In genomic region chr1:227437495-227438008, GRCh38 we compare ENCODE assay signal across 9 cellular contexts.
A peak's percentile ranks its signal among the peaks of the same experiment; 100 is the strongest.
DNase-seq lines count a peak whose midpoint lies in the region; ATAC-seq, FAIRE-seq and TF ChIP-seq lines count a peak whose summit lies in the region.
"Had no signal": no experiment of that assay in that cellular context is flagged by ENCODE, and none has a peak within 500 bp of the region (broad histone marks: within the 10 kb centered on the region; RNA-seq: fewer than 3 reads in every experiment).

No MANE protein-coding gene starts in this region.

- H4K8ac ChIP-seq in trophoblast cell (ENCODE audit: low read depth, low read length) = no peak overlapping the region

- no peaks in the 10 kb centered on the region for H3K9me3 Mint-ChIP-seq in activated CD4-positive, alpha-beta T cell treated with anti-CD3 and anti-CD28 coated beads, Interleukin-2, amount 10 ng/mL, durations not matched to agents 24 days and 14 days

- H2AK5ac ChIP-seq in trophoblast cell (ENCODE audit: low read length) = no peak overlapping the region

- no peaks in the 10 kb centered on the region for H3K79me1 ChIP-seq in trophoblast cell (ENCODE audit: low read length)

- ATAC-seq in HG03108 (IDR thresholded peaks at IDR 0.05; ENCODE audit: unreplicated experiment) = no peak

- H4K91ac ChIP-seq in trophoblast cell (ENCODE audit: low read depth, low read length) = no peak overlapping the region

- FAIRE-seq in D721Med (lab: Jason Lieb, UNC) = peak; percentile 79

- H3K27ac ChIP-seq in SJSA1 (no peak overlapping the region), trophoblast cell (ENCODE audit: low read depth, low read length) (no peak overlapping the region)

- H3K79me2 ChIP-seq in trophoblast cell (ENCODE audit: control insufficient read depth, insufficient read depth, low read length, poor library complexity) = no peaks in the 10 kb centered on the region

- H3K4me1 ChIP-seq in SJSA1 (replicated peaks) (peaks cover 5% of the 10 kb centered on the region), trophoblast cell (ENCODE audit: control insufficient read depth in 1 of 2, insufficient read depth in 2 of 2, low read length in 2 of 2) (no peaks in the 10 kb centered on the region)

- H3K9me3 ChIP-seq in SJSA1 (replicated peaks) (no peaks in the 10 kb centered on the region), trophoblast cell (ENCODE audit: insufficient read depth, low read depth, low read length) (no peaks in the 10 kb centered on the region)

- intact Hi-C loops in activated CD4-positive, alpha-beta T cell treated with anti-CD3 and anti-CD28 coated beads, Interleukin-2, amount 10 ng/mL, durations not matched to agents 24 days and 14 days (cut with micrococcal nuclease) = no loop called here

- H3K4me3 Mint-ChIP-seq in activated CD4-positive, alpha-beta T cell treated with anti-CD3 and anti-CD28 coated beads, Interleukin-2, amount 10 ng/mL, durations not matched to agents 24 days and 14 days = no peak overlapping the region

- DNase-seq in D721Med (ENCODE audit: insufficient read length, low spot score) (no peak), KG1 (lab: John Stamatoyannopoulos, UW) (peak; percentile 43), SJSA1 (ENCODE audit: low read depth in 1 of 2, low spot score in 2 of 2) (peak in 1 of 2 experiments; percentile 68), fibroblast of the conjunctiva (ENCODE audit: low read depth) (peak; percentile 51), trophoblast cell (no peak), NOMO-1 treated with dmso at 0.1 percent for 144 hours (lab: John Stamatoyannopoulos, UW; ENCODE audit: unreplicated experiment) (no peak)
- DNase-seq in activated CD4-positive, alpha-beta T cell treated with anti-CD3 and anti-CD28 coated beads, Interleukin-2, amount 10 ng/mL, durations not matched to agents 24 days and 14 days = no peak

- no peaks in the 10 kb centered on the region for H3K36me3 Mint-ChIP-seq in activated CD4-positive, alpha-beta T cell treated with anti-CD3 and anti-CD28 coated beads, Interleukin-2, amount 10 ng/mL, durations not matched to agents 24 days and 14 days (ENCODE audit: low read depth)

- no peak overlapping the region for H3K18ac ChIP-seq in trophoblast cell (ENCODE audit: low read length)

- no peak overlapping the region for H3K23ac ChIP-seq in trophoblast cell (ENCODE audit: low read length)

- H3K4me1 Mint-ChIP-seq in activated CD4-positive, alpha-beta T cell treated with anti-CD3 and anti-CD28 coated beads, Interleukin-2, amount 10 ng/mL, durations not matched to agents 24 days and 14 days = no peaks in the 10 kb centered on the region

- peaks cover 11% of the 10 kb centered on the region for H3K27me3 Mint-ChIP-seq in activated CD4-positive, alpha-beta T cell treated with anti-CD3 and anti-CD28 coated beads, Interleukin-2, amount 10 ng/mL, durations not matched to agents 24 days and 14 days

- no peak overlapping the region for H2BK5ac ChIP-seq in trophoblast cell (ENCODE audit: low read depth, low read length, poor library complexity)

- no peak overlapping the region for H4K12ac ChIP-seq in trophoblast cell (ENCODE audit: low read depth, low read length)

- no peak overlapping the region for H2BK12ac ChIP-seq in trophoblast cell (ENCODE audit: low read length)

- no peak overlapping the region for H3K4ac ChIP-seq in trophoblast cell (ENCODE audit: low read depth, low read length)

- H3K36me3 ChIP-seq in SJSA1 (no peaks in the 10 kb centered on the region), trophoblast cell (ENCODE audit: control insufficient read depth in 1 of 2, insufficient read depth in 2 of 2, low read length in 2 of 2) (no peaks in the 10 kb centered on the region)

- no peak overlapping the region for H2AFZ ChIP-seq in trophoblast cell (ENCODE audit: insufficient read depth, low read length, poor library complexity)

- H3K27me3 ChIP-seq in SJSA1 (replicated peaks) (no peaks in the 10 kb centered on the region), trophoblast cell (ENCODE audit: insufficient read depth, low read length) (no peaks in the 10 kb centered on the region)

- peak; percentile 77 for TF ChIP-seq CTCF in D721Med (IDR thresholded peaks at IDR 0.05; ENCODE audit: insufficient read depth, missing control alignments)

- peak overlapping the region; percentile 4 for H3K4me2 ChIP-seq in trophoblast cell (ENCODE audit: low read length)

- no peak overlapping the region for H3K9ac ChIP-seq in trophoblast cell (ENCODE audit: low read length)

- H3K4me3 ChIP-seq in SJSA1 = peak overlapping the region; percentile 25
- no peak overlapping the region for H3K4me3 ChIP-seq in trophoblast cell (ENCODE audit: low read depth, low read length)
- H3K4me3 ChIP-seq: lung had no signal

- no peak overlapping the region for H3K14ac ChIP-seq in trophoblast cell (ENCODE audit: low read length)

- no peak overlapping the region for H3K27ac Mint-ChIP-seq in activated CD4-positive, alpha-beta T cell treated with anti-CD3 and anti-CD28 coated beads, Interleukin-2, amount 10 ng/mL, durations not matched to agents 24 days and 14 days

- WGBS in trophoblast cell (ENCODE audit: extremely low coverage, insufficient coverage, insufficient read length) = no CpG with 5 or more reads among the region's 7 CpGs

- H2BK120ac ChIP-seq in trophoblast cell (ENCODE audit: insufficient read depth, low read length, poor library complexity) = no peak overlapping the region

Comparison
In these comparisons a context has a peak if more than half of its experiments do, and no peak if none do; other contexts are left out.
1. DNase-seq: peak in KG1 (single experiment) and fibroblast of the conjunctiva (single experiment); none in D721Med (single experiment), trophoblast cell (0 of 2), NOMO-1 treated with dmso at 0.1 percent for 144 hours (single experiment) and activated CD4-positive, alpha-beta T cell treated with anti-CD3 and anti-CD28 coated beads, Interleukin-2, amount 10 ng/mL, durations not matched to agents 24 days and 14 days (single experiment).